In genomic region chr17:28726396-28726911, GRCh38 we compare ENCODE assay signal across 8 cellular contexts. TPM values are rescaled to one million over a fixed set of nuclear protein-coding genes. Genes with fewer than 3 reads are reported as not detected.
DNase-seq lines count a peak whose midpoint lies in the region; ATAC-seq, FAIRE-seq and TF ChIP-seq lines count a peak whose summit lies in the region.

No MANE protein-coding gene starts in this region.

- H3K4me1 ChIP-seq in astrocyte (ENCODE audit: insufficient read depth, low read length) (peaks cover 46% of the 10 kb centered on the region), iPS-15b (ENCODE audit: control insufficient read depth, insufficient read depth, low read length) (peaks cover 9% of the 10 kb centered on the region), spleen (peaks cover 32 to 81% (median 72%) of the 10 kb centered on the region in 6 donors)

- H3K9me3 Mint-ChIP-seq in T-cell (no peaks in the 10 kb centered on the region), astrocyte (ENCODE audit: unreplicated experiment) (no peaks in the 10 kb centered on the region)

- POLR2A ChIA-PET in T-cell (lab: Charles Lee) = interaction anchor here (0.6 to 1.6 kb wide), 7 partner anchors 18 to 568 kb away, joined by 3 to 9 read pairs (median 5); partner anchors contain the start of genes FAM222B (in 1 of the 2) and NUFIP2 (in 1 of the 2)

- DNase-seq in NCI-H146 treated with DMSO at 0.1 percent for 48 hours (lab: John Stamatoyannopoulos, UW; ENCODE audit: unreplicated experiment) = peak; percentile 57
- no peak for DNase-seq in NCI-H146 (lab: John Stamatoyannopoulos, UW)
- peak; percentile 69 for DNase-seq in KG1 (lab: John Stamatoyannopoulos, UW)
- DNase-seq in T-cell = peak in 26 of 34 experiments; percentile 38 to 78 (median 54)
- DNase-seq in astrocyte (ENCODE audit: low read depth) = peak; percentile 31
- DNase-seq in spleen = peak; percentile 93
- DNase-seq in H4 (ENCODE audit: low spot score) = no peak

- no peak for FAIRE-seq in astrocyte (lab: Jason Lieb, UNC)

- H2AFZ ChIP-seq in astrocyte (ENCODE audit: low read depth, low read length) = peak overlapping the region; percentile 64

- H3K27me3 Mint-ChIP-seq in T-cell = no peaks in the 10 kb centered on the region
- H3K27me3 Mint-ChIP-seq in astrocyte (ENCODE audit: low read depth, unreplicated experiment) = no peaks in the 10 kb centered on the region

- peak overlapping the region; percentile 98 for H3K4me2 ChIP-seq in astrocyte (ENCODE audit: low read length)

- H3K36me3 ChIP-seq in astrocyte (ENCODE audit: insufficient read depth, low read length) (peaks cover 30% of the 10 kb centered on the region), iPS-15b (ENCODE audit: control insufficient read depth, insufficient read depth, low read length) (peaks cover 35% of the 10 kb centered on the region), spleen (peaks cover 0 to 36% (median 34%) of the 10 kb centered on the region in 6 donors)

- intact Hi-C loops in spleen (cut with DNase I; ENCODE audit: low total_unique reads) = loop anchor here (2.0 kb wide), 1 partner anchor 24 kb away; no protein-coding TSS in a partner anchor

- peak overlapping the region; percentile 96 to 99 for H3K27ac Mint-ChIP-seq in T-cell
- H3K27ac Mint-ChIP-seq in astrocyte (ENCODE audit: unreplicated experiment) = peak overlapping the region; percentile 72

- TF ChIP-seq POLR2A in spleen (IDR thresholded peaks at IDR 0.05) = no peak

- H3K36me3 Mint-ChIP-seq in T-cell = peaks cover 17% of the 10 kb centered on the region
- peaks cover 4% of the 10 kb centered on the region for H3K36me3 Mint-ChIP-seq in astrocyte (ENCODE audit: low read depth, unreplicated experiment)

- no peaks in the 10 kb centered on the region for H3K27me3 ChIP-seq in astrocyte (ENCODE audit: insufficient read depth, low read length)
- H3K27me3 ChIP-seq in iPS-15b (ENCODE audit: control insufficient read depth, insufficient read depth, low read length) = no peaks in the 10 kb centered on the region
- H3K27me3 ChIP-seq in spleen (replicated peaks in 1 of 7) = no peaks in the 10 kb centered on the region

- H4K20me1 ChIP-seq in astrocyte (ENCODE audit: insufficient read depth, low read length) = peaks cover 41% of the 10 kb centered on the region

- peak overlapping the region; percentile 93 to 100 (median 95) for H3K4me3 Mint-ChIP-seq in T-cell
- peak overlapping the region; percentile 91 for H3K4me3 Mint-ChIP-seq in astrocyte (ENCODE audit: unreplicated experiment)

- peaks cover 25% of the 10 kb centered on the region for H3K79me2 ChIP-seq in astrocyte (ENCODE audit: insufficient read depth, low read length)

- H3K27ac ChIP-seq in astrocyte (ENCODE audit: low read depth, low read length) (peak overlapping the region; percentile 52), spleen (peak overlapping the region; percentile 30 to 99 (median 98))

- CTCF ChIA-PET in T-cell (lab: Charles Lee) = interaction anchor here (0.6 to 4.2 kb wide), 30 partner anchors 14 to 1205 kb away, joined by 3 to 197 read pairs (median 6); partner anchors contain the start of genes FAM222B (in 1 of the 2), PHF12 (in 1 of the 2) and TRAF4 (in 1 of the 2)

- peak overlapping the region; percentile 85 for H3K9ac ChIP-seq in astrocyte (ENCODE audit: low read length)
- H3K9ac ChIP-seq in iPS-15b (ENCODE audit: low read depth, low read length) = peak overlapping the region; percentile 54

- peak overlapping the region; percentile 67 for H3K4me3 ChIP-seq in astrocyte (ENCODE audit: insufficient read depth, low read depth, low read length)
- peak overlapping the region; percentile 88 for H3K4me3 ChIP-seq in iPS-15b (ENCODE audit: low read depth, low read length)
- peak overlapping the region; percentile 64 to 92 (median 74) for H3K4me3 ChIP-seq in spleen

- 0 to 1% (median 0%) methylated on average over 11 to 52 of the region's 52 CpGs for WGBS in spleen, 5 donors

- H3K9me3 ChIP-seq in astrocyte (ENCODE audit: insufficient read depth, low read depth, low read length) (no peaks in the 10 kb centered on the region), iPS-15b (ENCODE audit: control insufficient read depth, insufficient read depth, low read length) (no peaks in the 10 kb centered on the region), spleen (no peaks in the 10 kb centered on the region)

- H3K4me1 Mint-ChIP-seq in T-cell = peaks cover 51 to 63% (median 59%) of the 10 kb centered on the region in 3 donors
- H3K4me1 Mint-ChIP-seq in astrocyte (ENCODE audit: low read depth, unreplicated experiment) = peaks cover 33% of the 10 kb centered on the region

- ATAC-seq in T-cell (replicated peaks in 1 of 4) = peak; percentile 34 to 39 (median 36)

- TF ChIP-seq CTCF in astrocyte (IDR thresholded peaks at IDR 0.05; ENCODE audit: insufficient read depth, low read depth, low read length) (no peak), spleen (IDR thresholded peaks at IDR 0.05 in 8 of 11, conservative IDR thresholded peaks at IDR 0.05 in 3 of 11) (no peak)

RNA-seq across cellular contexts. Expression of gene TLCD1, which starts 0.4 kb away (rescaled TPM):
- total RNA-seq in T-cell = 1 to 10 TPM in 4 of 5 donors, not detected in 1; 1.2 to 1.8 (median 1.3) TPM
- 24.6 and 25.1 TPM in 2 replicates for total RNA-seq in astrocyte
- total RNA-seq in spleen = 1 to 10 TPM in 5 of 7 donors, under 1 TPM in 1, not detected in 1; 0.97 to 2.6 (median 2.0) TPM
- 1 to 10 TPM; 2.3 to 3.5 (median 2.4) TPM for polyA plus RNA-seq in spleen
- total RNA-seq in H4 (2014; rRNA removed; shearing (Covaris generic)) = 21.0 and 34.2 TPM in 2 replicates

RNA-seq across cellular contexts. Expression of gene NEK8, which starts 2.1 kb away (rescaled TPM):
- total RNA-seq in T-cell (10 to 100 TPM in 3 of 5 donors, 1 to 10 TPM in 2; 7.7 to 13.6 (median 12.7) TPM), astrocyte (4.3 TPM in 2 replicates), spleen (10 to 100 TPM in 6 of 7 donors, 1 to 10 TPM in 1; 8.9 to 17.6 (median 12.8) TPM)
- 10 to 100 TPM in 1 of 3 donors, 1 to 10 TPM in 2; 7.3 to 14.3 (median 7.7) TPM for polyA plus RNA-seq in spleen
- 1.4 and 3.1 TPM in 2 replicates for total RNA-seq in H4 (2014; rRNA removed; shearing (Covaris generic))

RNA-seq across cellular contexts. Expression of gene RPL23A, which starts 6.7 kb away (rescaled TPM):
- total RNA-seq in T-cell (1,000 to 10,000 TPM; 2,927 to 3,276 (median 3,036) TPM), astrocyte (901 and 1,068 TPM in 2 replicates), spleen (1,000 to 10,000 TPM in 4 of 7 donors, 100 to 1,000 TPM in 3; 571 to 2,010 (median 1,472) TPM)
- 1,000 to 10,000 TPM; 2,562 to 3,144 (median 3,044) TPM for polyA plus RNA-seq in spleen
- total RNA-seq in H4 (2014; rRNA removed; shearing (Covaris generic)) = 957 and 967 TPM in 2 replicates

RNA-seq across cellular contexts. Expression of gene RAB34, which starts 8.8 kb away (rescaled TPM):
- total RNA-seq in T-cell (10 to 100 TPM in 3 of 5 donors, 1 to 10 TPM in 2; 7.6 to 82.8 (median 11.0) TPM), astrocyte (145 and 150 TPM in 2 replicates), spleen (100 to 1,000 TPM in 1 of 7 donors, 10 to 100 TPM in 6; 31.4 to 111 (median 49.4) TPM)
- polyA plus RNA-seq in spleen = 10 to 100 TPM; 45.6 to 59.5 (median 56.6) TPM
- 233 and 275 TPM in 2 replicates for total RNA-seq in H4 (2014; rRNA removed; shearing (Covaris generic))

RNA-seq across cellular contexts. Expression of gene PROCA1, which starts 14.8 kb away (rescaled TPM):
- total RNA-seq in T-cell (10 to 100 TPM in 3 of 5 donors, 1 to 10 TPM in 2; 5.6 to 11.6 (median 10.2) TPM), astrocyte (2.7 and 3.4 TPM in 2 replicates), spleen (1 to 10 TPM; 4.3 to 8.5 (median 6.6) TPM)
- polyA plus RNA-seq in spleen = 10 to 100 TPM in 2 of 3 donors, 1 to 10 TPM in 1; 6.0 to 14.5 (median 12.8) TPM
- 0.70 TPM in 1 of 2 replicates, not detected in the other for total RNA-seq in H4 (2014; rRNA removed; shearing (Covaris generic))

Comparison
In these comparisons a context has a peak if more than half of its experiments do, and no peak if none do; other contexts are left out.
1. DNase-seq: peak in NCI-H146 treated with DMSO at 0.1 percent for 48 hours (single experiment), KG1 (single experiment), T-cell (26 of 34), astrocyte (single experiment) and spleen (single experiment); none in NCI-H146 (single experiment) and H4 (single experiment).
2. Peak in every context shown above with its lines, with median percentiles within 50 percentile points of each other: H3K4me3 ChIP-seq.